ENCODE assay signal across 21 cellular contexts in genomic region chr3:13497386-13497785, GRCh38. TPM values are rescaled to one million over a fixed set of nuclear protein-coding genes. Genes with fewer than 3 reads are reported as not detected.
DNase-seq lines count a peak whose midpoint lies in the region; ATAC-seq and TF ChIP-seq lines count a peak whose summit lies in the region.
"Had no signal": no experiment of that assay in that cellular context is flagged by ENCODE, and none has a peak within 500 bp of the region (broad histone marks: within the 10 kb centered on the region; RNA-seq: fewer than 3 reads in every experiment).

No MANE protein-coding gene starts in this region.

- no peak for TF ChIP-seq CTCF in GM23338 (conservative IDR thresholded peaks at IDR 0.05; ENCODE audit: low read depth in 2 of 2)

- H3K27ac ChIP-seq in GM23248 (peak overlapping the region; percentile 71), GM23338 (ENCODE audit: low read depth) (no peak overlapping the region)
- H3K27ac ChIP-seq: brain microvascular endothelial cell, neural progenitor cell had no signal

- peaks cover 22% of the 10 kb centered on the region for H3K4me1 ChIP-seq in GM23248 (ENCODE audit: insufficient read depth)
- H3K4me1 ChIP-seq in GM23338 (ENCODE audit: insufficient read depth): peaks cover 7% of the 10 kb centered on the region; the same call in 1 of the 2 replicates

- H3K36me3 Mint-ChIP-seq in activated T-helper 17 cell treated with anti-CD3 and anti-CD28 coated beads, Interleukin-2, amount 50 U/mL, for 72 hours (ENCODE audit: low read depth): no peaks in the 10 kb centered on the region
- H3K36me3 Mint-ChIP-seq in GM23338 (ENCODE audit: low read depth): no peaks in the 10 kb centered on the region
- H3K36me3 Mint-ChIP-seq: activated naive CD8-positive, alpha-beta T cell treated with anti-CD3 and anti-CD28 coated beads for 36 hours; neural progenitor cell had no signal

- no peaks in the 10 kb centered on the region for H3K9me3 ChIP-seq in GM23248 (ENCODE audit: low read depth)

- no peaks in the 10 kb centered on the region for H3K9me2 ChIP-seq in GM23248 (ENCODE audit: insufficient read depth)
- no peaks in the 10 kb centered on the region for H3K9me2 ChIP-seq in GM23338 (ENCODE audit: insufficient read depth)

- no peaks in the 10 kb centered on the region for H3K9me3 Mint-ChIP-seq in activated T-helper 17 cell treated with anti-CD3 and anti-CD28 coated beads, Interleukin-2, amount 50 U/mL, for 72 hours
- no peaks in the 10 kb centered on the region for H3K9me3 Mint-ChIP-seq in GM23338
- H3K9me3 Mint-ChIP-seq: activated naive CD8-positive, alpha-beta T cell treated with anti-CD3 and anti-CD28 coated beads for 36 hours; CD8-positive, alpha-beta T cell; dendritic cell treated with granulocyte-macrophage colony-stimulating factor and Interleukin-4, amounts not matched to agents 40 ng/mL and 50 ng/mL, for 4 days; mesothelial cell of epicardium; neural progenitor cell had no signal

- no peaks in the 10 kb centered on the region for H3K27me3 Mint-ChIP-seq in activated T-helper 17 cell treated with anti-CD3 and anti-CD28 coated beads, Interleukin-2, amount 50 U/mL, for 72 hours
- H3K27me3 Mint-ChIP-seq in GM23338 (ENCODE audit: insufficient read depth, low read depth, poor library complexity): peaks cover 11% of the 10 kb centered on the region
- H3K27me3 Mint-ChIP-seq: activated naive CD8-positive, alpha-beta T cell treated with anti-CD3 and anti-CD28 coated beads for 36 hours; dendritic cell treated with granulocyte-macrophage colony-stimulating factor and Interleukin-4, amounts not matched to agents 40 ng/mL and 50 ng/mL, for 4 days had no signal

- H4K20me1 ChIP-seq in GM23248 (ENCODE audit: insufficient read depth) (no peaks in the 10 kb centered on the region), GM23338 (replicated peaks; ENCODE audit: insufficient read depth) (no peaks in the 10 kb centered on the region)

- H2AFZ ChIP-seq in GM23248: no peak overlapping the region
- no peak overlapping the region for H2AFZ ChIP-seq in GM23338
- H2AFZ ChIP-seq: neural progenitor cell had no signal

- peak overlapping the region; percentile 62; the same call in 1 of the 2 replicates for H3K9ac ChIP-seq in GM23248
- H3K9ac ChIP-seq: neural progenitor cell had no signal

- H3K4me3 Mint-ChIP-seq in activated T-helper 17 cell treated with anti-CD3 and anti-CD28 coated beads, Interleukin-2, amount 50 U/mL, for 72 hours: no peak overlapping the region
- no peak overlapping the region for H3K4me3 Mint-ChIP-seq in GM23338
- H3K4me3 Mint-ChIP-seq: activated naive CD8-positive, alpha-beta T cell treated with anti-CD3 and anti-CD28 coated beads for 36 hours; CD8-positive, alpha-beta T cell; dendritic cell treated with granulocyte-macrophage colony-stimulating factor and Interleukin-4, amounts not matched to agents 40 ng/mL and 50 ng/mL, for 4 days; mesothelial cell of epicardium; neural progenitor cell had no signal

- H3K4me1 Mint-ChIP-seq in activated T-helper 17 cell treated with anti-CD3 and anti-CD28 coated beads, Interleukin-2, amount 50 U/mL, for 72 hours: no peaks in the 10 kb centered on the region
- peaks cover 7% of the 10 kb centered on the region for H3K4me1 Mint-ChIP-seq in GM23338
- H3K4me1 Mint-ChIP-seq: activated naive CD8-positive, alpha-beta T cell treated with anti-CD3 and anti-CD28 coated beads for 36 hours had no signal

- peak; percentile 46 for ATAC-seq in activated T-helper 17 cell treated with anti-CD3 and anti-CD28 coated beads, Interleukin-2, amount 50 U/mL, for 72 hours (replicated peaks)
- no peak for ATAC-seq in HG02588 (IDR thresholded peaks at IDR 0.05; ENCODE audit: unreplicated experiment)
- ATAC-seq in GM23338: no peak
- ATAC-seq: activated CD4-positive, CD25-positive, alpha-beta regulatory T cell treated with anti-CD3 and anti-CD28 coated beads, Interleukin-2, amount 50 U/mL, for 24 hours; CD8-positive, alpha-beta T cell had no signal

- no peaks in the 10 kb centered on the region for H3K79me2 ChIP-seq in GM23248 (ENCODE audit: insufficient read depth)
- H3K79me2 ChIP-seq in GM23338 (replicated peaks; ENCODE audit: insufficient read depth): no peaks in the 10 kb centered on the region

- H3F3A ChIP-seq in GM23248 (ENCODE audit: insufficient read depth): peaks cover 8% of the 10 kb centered on the region
- H3F3A ChIP-seq in GM23338 (replicated peaks; ENCODE audit: low read depth): no peaks in the 10 kb centered on the region

- H3K27me3 ChIP-seq in GM23248 (replicated peaks; ENCODE audit: insufficient read depth) (no peaks in the 10 kb centered on the region), GM23338 (ENCODE audit: insufficient read depth) (no peaks in the 10 kb centered on the region)
- H3K27me3 ChIP-seq: brain microvascular endothelial cell, neural progenitor cell had no signal

- no peaks in the 10 kb centered on the region for H3K36me3 ChIP-seq in GM23248 (ENCODE audit: low read depth)
- H3K36me3 ChIP-seq in GM23338 (ENCODE audit: insufficient read depth): no peaks in the 10 kb centered on the region
- H3K36me3 ChIP-seq: brain microvascular endothelial cell, neural progenitor cell had no signal

- H3K4me2 ChIP-seq in GM23248 (ENCODE audit: unreplicated experiment) (no peak overlapping the region), GM23338 (no peak overlapping the region)
- H3K4me2 ChIP-seq: neural progenitor cell, smooth muscle cell had no signal

- in situ Hi-C loops in GM23248 (cut with MboI): loop anchor here (5.0 to 25.0 kb wide), 2 partner anchors 150 to 390 kb away; partner anchors contain the start of gene WNT7A

- WGBS in GM23248 (ENCODE audit: low coverage in 1 of 2, low lambda C conversion rate in 2 of 2, missing lambda C conversion rate in 2 of 2), 2 experiments: 48 to 60% methylated on average over 2 of the region's 2 CpGs

- no peak overlapping the region for H3K27ac Mint-ChIP-seq in activated T-helper 17 cell treated with anti-CD3 and anti-CD28 coated beads, Interleukin-2, amount 50 U/mL, for 72 hours
- no peak overlapping the region for H3K27ac Mint-ChIP-seq in GM23338
- H3K27ac Mint-ChIP-seq: activated naive CD8-positive, alpha-beta T cell treated with anti-CD3 and anti-CD28 coated beads for 36 hours; CD8-positive, alpha-beta T cell; dendritic cell treated with granulocyte-macrophage colony-stimulating factor and Interleukin-4, amounts not matched to agents 40 ng/mL and 50 ng/mL, for 4 days; mesothelial cell of epicardium had no signal

- no peak overlapping the region for H3K4me3 ChIP-seq in GM23248
- no peak overlapping the region for H3K4me3 ChIP-seq in GM23338
- H3K4me3 ChIP-seq: neural progenitor cell, smooth muscle cell had no signal

- DNase-seq in AG20443 (ENCODE audit: low spot score) (peak; percentile 71), GM23248 (peak; percentile 80), myocyte (ENCODE audit: low read depth) (peak; percentile 51), GM23338 (ENCODE audit: low spot score) (no peak), DMS153 (lab: John Stamatoyannopoulos, UW) (no peak), Ammon's horn (ENCODE audit: low spot score) (no peak)
- DNase-seq: activated naive CD8-positive, alpha-beta T cell treated with anti-CD3 and anti-CD28 coated beads for 36 hours; brain microvascular endothelial cell; CD8-positive, alpha-beta T cell; Kasumi-1; NCI-H1417 treated with DMSO at 0.1 percent for 48 hours; NCI-H82; stimulated activated CD4-positive, alpha-beta T cell treated with anti-CD3 and anti-CD28 coated beads, Interleukin-4, amount 100 ng/mL, for 24 hours; T1000 had no signal

TF ChIP-seq in GM23338, 12 proteins besides CTCF, POLR2A, EP300 and RAD21 (continues in another document):
- no peak for TF ChIP-seq EZH2 (IDR thresholded peaks at IDR 0.05; ENCODE audit: low read depth, unreplicated experiment)
- TF ChIP-seq POLR2AphosphoS5 (IDR thresholded peaks at IDR 0.05; ENCODE audit: low read depth): no peak
- TF ChIP-seq NANOG (IDR thresholded peaks at IDR 0.05; ENCODE audit: borderline replicate concordance): no peak

RNA-seq across cellular contexts. Expression of gene HDAC11, which starts 17.3 kb away (rescaled TPM):
- total RNA-seq in GM23248 (2014; rRNA removed; shearing (Covaris generic)): 8.7 and 12.2 TPM in 2 replicates
- polyA plus RNA-seq in GM23248 (2016; fragmentation: Nextera tagmentation; extraction: Ambion mirVana): 11.7 and 12.1 TPM in 2 replicates
- total RNA-seq in activated T-helper 17 cell treated with anti-CD3 and anti-CD28 coated beads, Interleukin-2, amount 50 U/mL, for 72 hours: 1 to 10 TPM; 3.6 to 5.4 TPM
- 12.6 and 15.1 TPM in 2 replicates for total RNA-seq in myocyte
- polyA plus RNA-seq in myocyte (2012): 20.9 TPM
- 11.1 and 15.8 TPM in 2 replicates for total RNA-seq in GM23338 (2014; rRNA removed; shearing (Covaris generic))
- polyA plus RNA-seq in GM23338 (2016; fragmentation: Nextera tagmentation; extraction: Ambion mirVana): 3.5 and 5.4 TPM in 2 replicates

RNA-seq across cellular contexts. Expression of gene FBLN2, which starts 51.5 kb away (rescaled TPM):
- total RNA-seq in GM23248 (2014; rRNA removed; shearing (Covaris generic)): 636 and 646 TPM in 2 replicates
- polyA plus RNA-seq in GM23248 (2016; fragmentation: Nextera tagmentation; extraction: Ambion mirVana) (447 and 468 TPM in 2 replicates), GM23338 (2016; fragmentation: Nextera tagmentation; extraction: Ambion mirVana) (18.8 and 24.4 TPM in 2 replicates)
- total RNA-seq in activated T-helper 17 cell treated with anti-CD3 and anti-CD28 coated beads, Interleukin-2, amount 50 U/mL, for 72 hours: under 1 TPM in 1 of 2 donors, not detected in 1; 0.19 TPM
- 0.91 and 2.4 TPM in 2 replicates for total RNA-seq in myocyte
- polyA plus RNA-seq in myocyte (2012): 0.43 TPM
- 24.9 and 26.8 TPM in 2 replicates for total RNA-seq in GM23338 (2014; rRNA removed; shearing (Covaris generic))

Comparison
In these comparisons a context has a peak if more than half of its experiments do, and no peak if none do; other contexts are left out.
1. DNase-seq: peak in AG20443 (single experiment), GM23248 (single experiment) and myocyte (single experiment); none in GM23338 (single experiment), DMS153 (single experiment) and Ammon's horn (single experiment).
2. RNA of gene FBLN2, which starts 51.5 kb away (total RNA-seq): 636 to 646 TPM in GM23248; 24.9 to 26.8 TPM in GM23338, 0.91 to 2.4 TPM in myocyte and 0.19 TPM in activated T-helper 17 cell treated with anti-CD3 and anti-CD28 coated beads, Interleukin-2, amount 50 U/mL, for 72 hours; every median in the first group is over 10 times any median in the second.